Comparison of ENCODE assay signal across 10 cellular contexts in genomic region chr16:57648125-57648524, GRCh38. TPM values are rescaled to one million over a fixed set of nuclear protein-coding genes. Genes with fewer than 3 reads are reported as not detected.
A peak's percentile ranks its signal among the peaks of the same experiment; 100 is the strongest.
DNase-seq lines count a peak whose midpoint lies in the region; ATAC-seq and TF ChIP-seq lines count a peak whose summit lies in the region.
"Had no signal": no experiment of that assay in that cellular context is flagged by ENCODE, and none has a peak within 500 bp of the region (broad histone marks: within the 10 kb centered on the region; RNA-seq: fewer than 3 reads in every experiment).

No MANE protein-coding gene starts in this region.

- H3K14ac ChIP-seq in neuronal stem cell (ENCODE audit: low read length) = no peak overlapping the region

- H3K79me2 ChIP-seq in DND-41 (ENCODE audit: insufficient read depth, low read length) = no peaks in the 10 kb centered on the region

- no peak overlapping the region for H3K4me2 ChIP-seq in DND-41 (ENCODE audit: insufficient read depth, low read length)
- H3K4me2 ChIP-seq in neuronal stem cell (ENCODE audit: insufficient read depth, low read length, poor library complexity, severe bottlenecking) = no peak overlapping the region

- H2BK12ac ChIP-seq in neuronal stem cell (ENCODE audit: low read length) = no peak overlapping the region

- H3K4me1 ChIP-seq in DND-41 (ENCODE audit: insufficient read depth, low read length) (peaks cover 51% of the 10 kb centered on the region), body of pancreas (peaks cover 10% of the 10 kb centered on the region), neuronal stem cell (ENCODE audit: control insufficient read depth in 2 of 2, insufficient read depth in 1 of 2, low read depth in 1 of 2, low read length in 2 of 2) (peaks cover 6 to 17% of the 10 kb centered on the region in 2 donors)

- no peak overlapping the region for H2BK15ac ChIP-seq in neuronal stem cell (ENCODE audit: low read length)

- ATAC-seq in DND-41 (ENCODE audit: insufficient read depth, low read depth) (no peak), body of pancreas (no peak), GM21528 (IDR thresholded peaks at IDR 0.05; ENCODE audit: low FRiP score, unreplicated experiment) (no peak), HG03108 (IDR thresholded peaks at IDR 0.05; ENCODE audit: unreplicated experiment) (no peak)

- no peak overlapping the region for H2AFZ ChIP-seq in DND-41 (ENCODE audit: low read depth, low read length)
- no peak overlapping the region for H2AFZ ChIP-seq in neuronal stem cell (ENCODE audit: low read length)

- H3K23ac ChIP-seq in neuronal stem cell (ENCODE audit: low read depth, low read length, poor library complexity) = no peak overlapping the region

- peaks cover 13% of the 10 kb centered on the region for H3K79me1 ChIP-seq in neuronal stem cell (ENCODE audit: low read depth, low read length)

- H2AK5ac ChIP-seq in neuronal stem cell (ENCODE audit: low read depth, low read length) = no peak overlapping the region

- no peak overlapping the region for H3K18ac ChIP-seq in neuronal stem cell (ENCODE audit: low read length)

- H3K4me3 ChIP-seq in DND-41 (ENCODE audit: low read depth in 1 of 2, low read length in 2 of 2) (no peak overlapping the region), body of pancreas (no peak overlapping the region), neuronal stem cell (ENCODE audit: low read length in 2 of 2) (no peak overlapping the region)

- no peak overlapping the region for H4K91ac ChIP-seq in neuronal stem cell (ENCODE audit: low read depth, low read length, poor library complexity)

- no peaks in the 10 kb centered on the region for H3K36me3 ChIP-seq in DND-41 (ENCODE audit: insufficient read depth, low read length)
- H3K36me3 ChIP-seq in KOPT-K1 (ENCODE audit: insufficient read depth, low read length) = peaks cover 44% of the 10 kb centered on the region
- H3K36me3 ChIP-seq in body of pancreas (replicated peaks in 1 of 2; ENCODE audit: insufficient read depth in 1 of 2, low read depth in 2 of 2) = peaks cover 9% of the 10 kb centered on the region in 2 donors
- peaks cover 27 to 29% of the 10 kb centered on the region in 2 donors for H3K36me3 ChIP-seq in neuronal stem cell (replicated peaks in 1 of 2; ENCODE audit: control insufficient read depth in 2 of 2, insufficient read depth in 2 of 2, low read length in 2 of 2)

- H3K4ac ChIP-seq in neuronal stem cell (ENCODE audit: low read length) = no peak overlapping the region

- no peak overlapping the region for H4K8ac ChIP-seq in neuronal stem cell (ENCODE audit: low read depth, low read length)

- peak overlapping the region; percentile 8 for H2BK5ac ChIP-seq in neuronal stem cell (ENCODE audit: low read length)

- H3K27me3 ChIP-seq in DND-41 (ENCODE audit: insufficient read depth, low read length, poor library complexity) (no peaks in the 10 kb centered on the region), body of pancreas (no peaks in the 10 kb centered on the region), neuronal stem cell (ENCODE audit: control insufficient read depth in 3 of 3, insufficient read depth in 3 of 3, low read depth in 1 of 3, low read length in 3 of 3) (peaks cover 0 to 5% (median 0%) of the 10 kb centered on the region in 3 experiments)

- WGBS in body of pancreas, 2 donors = 67 to 90% methylated on average over 5 of the region's 5 CpGs
- WGBS in neuronal stem cell (ENCODE audit: extremely low coverage in 2 of 2, insufficient read length in 2 of 2, insufficient replicate concordance in 1 of 2), 2 donors = no CpG with 5 or more reads among the region's 5 CpGs

- no peak overlapping the region for H2BK120ac ChIP-seq in neuronal stem cell (ENCODE audit: low read depth, low read length)

- DNase-seq in DND-41 (no peak), body of pancreas (no peak), neuronal stem cell (ENCODE audit: low spot score) (no peak), inferior parietal cortex (ENCODE audit: extremely low spot score) (no peak), foreskin melanocyte (no peak)

- intact Hi-C loops in body of pancreas (cut with DNase I) = loop anchor here (2.0 to 5.0 kb wide), 2 partner anchors 47 to 56 kb away; no protein-coding TSS in a partner anchor

- no peaks in the 10 kb centered on the region for H4K20me1 ChIP-seq in DND-41 (ENCODE audit: insufficient read depth, low read length)

- H3K9me3 ChIP-seq in DND-41 (ENCODE audit: insufficient read depth, low read length, severe bottlenecking) (no peaks in the 10 kb centered on the region), KOPT-K1 (ENCODE audit: insufficient read depth, low read length, poor library complexity, severe bottlenecking) (no peaks in the 10 kb centered on the region), body of pancreas (no peaks in the 10 kb centered on the region), neuronal stem cell (replicated peaks in 1 of 2; ENCODE audit: control insufficient read depth in 2 of 2, insufficient read depth in 1 of 2, low read depth in 1 of 2, low read length in 2 of 2) (peaks cover 0 to 8% of the 10 kb centered on the region in 2 donors)

- TF ChIP-seq CTCF in DND-41 (IDR thresholded peaks at IDR 0.05; ENCODE audit: borderline replicate concordance, extremely low read depth, low read length, poor library complexity, severe bottlenecking) (no peak), body of pancreas (IDR thresholded peaks at IDR 0.05) (no peak)

- TF ChIP-seq POLR2A in body of pancreas (IDR thresholded peaks at IDR 0.05) = no peak

- H3K27ac ChIP-seq in DND-41 (ENCODE audit: low read length) (peak overlapping the region; percentile 55), KOPT-K1 (ENCODE audit: low read depth, low read length, poor library complexity, severe bottlenecking) (peak overlapping the region; percentile 95), body of pancreas (peak overlapping the region in 3 of 4 donors; percentile 6 to 42 (median 6)), neuronal stem cell (replicated peaks; ENCODE audit: low read length) (no peak overlapping the region)

- H3K9ac ChIP-seq in DND-41 (ENCODE audit: low read depth, low read length) (no peak overlapping the region), neuronal stem cell (ENCODE audit: low read depth, low read length, poor library complexity) (no peak overlapping the region)

RNA-seq across cellular contexts. Expression of gene ADGRG1, which starts 19.7 kb away (rescaled TPM):
- 10 to 100 TPM; 53.7 to 61.6 TPM for total RNA-seq in body of pancreas
- 127 TPM for polyA plus RNA-seq in neuronal stem cell (2013, experiment 1 of 2)
- 124 TPM for polyA plus RNA-seq in neuronal stem cell (2013, experiment 2 of 2)

RNA-seq across cellular contexts. Expression of gene ADGRG3, which starts 20.0 kb away (rescaled TPM):
- total RNA-seq in body of pancreas = 1 to 10 TPM; 2.0 to 6.0 TPM
- 0.25 TPM for polyA plus RNA-seq in neuronal stem cell (2013, experiment 1 of 2)
- polyA plus RNA-seq in neuronal stem cell (2013, experiment 2 of 2) = 0.33 TPM
- total RNA-seq: Daoy, pulmonary artery endothelial cell had no signal

RNA-seq across cellular contexts. Expression of gene DRC7, which starts 46.5 kb away (rescaled TPM):
- 1 to 10 TPM in 1 of 2 donors, not detected in 1; 1.3 TPM for total RNA-seq in body of pancreas
- 0.28 TPM for polyA plus RNA-seq in neuronal stem cell (2013, experiment 1 of 2)
- 0.21 TPM for polyA plus RNA-seq in neuronal stem cell (2013, experiment 2 of 2)
- total RNA-seq: Daoy had no signal
